In genomic region chr5:13574634-13575033, GRCh38 we compare ENCODE assay signal across 30 cellular contexts.
"Had no signal": no experiment of that assay in that cellular context is flagged by ENCODE, and none has a peak within 500 bp of the region (broad histone marks: within the 10 kb centered on the region; RNA-seq: fewer than 3 reads in every experiment).

No MANE protein-coding gene starts in this region.

- H3K4me1 ChIP-seq: breast epithelium, colonic mucosa, esophagus squamous epithelium, foreskin keratinocyte, gastrocnemius medialis, heart left ventricle had no signal

- ATAC-seq: activated CD4-positive, CD25-positive, alpha-beta regulatory T cell treated with anti-CD3 and anti-CD28 coated beads, Interleukin-2, amount 50 U/mL, for 24 hours; activated CD8-positive, alpha-beta T cell treated with anti-CD3 and anti-CD28 coated beads for 36 hours; activated T-cell treated with anti-CD3 and anti-CD28 coated beads, Interleukin-2, amount 50 U/mL, for 4 hours; activated T-helper 17 cell treated with anti-CD3 and anti-CD28 coated beads, Interleukin-2, amount 50 U/mL, for 72 hours; foreskin keratinocyte; gastrocnemius medialis; heart left ventricle; T-helper 17 cell had no signal

- H3K27ac ChIP-seq: breast epithelium, cardiac muscle cell, colonic mucosa, epithelial cell of prostate, esophagus squamous epithelium, foreskin keratinocyte, gastrocnemius medialis, heart left ventricle, WERI-Rb-1 had no signal

- DNase-seq: activated B cell treated with CpG ODN at 0.5 μM for 24 hours; activated CD4-positive, alpha-beta T cell treated with anti-CD3 and anti-CD28 coated beads for 48 hours; activated CD4-positive, alpha-beta T cell treated with anti-CD3 and anti-CD28 coated beads, Interleukin-2, amount 50 U/mL, for 1 hour; activated CD4-positive, alpha-beta T cell treated with anti-CD3 and anti-CD28 coated beads, Interleukin-2, amount 50 U/mL, for 48 hours; activated CD8-positive, alpha-beta memory T cell treated with anti-CD3 and anti-CD28 coated beads for 24 hours; activated CD8-positive, alpha-beta T cell treated with anti-CD3 and anti-CD28 coated beads for 36 hours; activated effector memory CD4-positive, alpha-beta T cell treated with Interleukin-2 at 50 U/mL for 16 hours; activated gamma-delta T cell treated with Interleukin-2 at 50 U/mL for 16 hours; activated naive CD4-positive, alpha-beta T cell treated with anti-CD3 and anti-CD28 coated beads, Interleukin-2, amount 50 U/mL, for 16 hours; activated naive CD4-positive, alpha-beta T cell treated with Interleukin-2 at 50 U/mL for 16 hours; activated T-cell treated with anti-CD3 and anti-CD28 coated beads, Interleukin-2, amount 50 U/mL, for 4 hours; amniotic stem cell; anterior cingulate cortex; central memory CD4-positive, alpha-beta T cell; cerebellar nuclear complex; colonic mucosa; effector CD8-positive, alpha-beta T cell; esophagus squamous epithelium; foreskin keratinocyte; gastrocnemius medialis; glutamatergic neuron; heart left ventricle; T-helper 17 cell; T1000 had no signal

- H3K36me3 ChIP-seq: breast epithelium, cardiac muscle cell, colonic mucosa, esophagus squamous epithelium, gastrocnemius medialis, heart left ventricle, WERI-Rb-1 had no signal

- H3K27me3 ChIP-seq: breast epithelium, cardiac muscle cell, colonic mucosa, esophagus squamous epithelium, foreskin keratinocyte, gastrocnemius medialis had no signal

- H3K9me3 ChIP-seq: breast epithelium, colonic mucosa, esophagus squamous epithelium, gastrocnemius medialis, heart left ventricle had no signal

- H3K4me3 ChIP-seq: breast epithelium, cardiac muscle cell, colonic mucosa, esophagus squamous epithelium, gastrocnemius medialis, heart left ventricle had no signal
